In the genomic region with DNA sequence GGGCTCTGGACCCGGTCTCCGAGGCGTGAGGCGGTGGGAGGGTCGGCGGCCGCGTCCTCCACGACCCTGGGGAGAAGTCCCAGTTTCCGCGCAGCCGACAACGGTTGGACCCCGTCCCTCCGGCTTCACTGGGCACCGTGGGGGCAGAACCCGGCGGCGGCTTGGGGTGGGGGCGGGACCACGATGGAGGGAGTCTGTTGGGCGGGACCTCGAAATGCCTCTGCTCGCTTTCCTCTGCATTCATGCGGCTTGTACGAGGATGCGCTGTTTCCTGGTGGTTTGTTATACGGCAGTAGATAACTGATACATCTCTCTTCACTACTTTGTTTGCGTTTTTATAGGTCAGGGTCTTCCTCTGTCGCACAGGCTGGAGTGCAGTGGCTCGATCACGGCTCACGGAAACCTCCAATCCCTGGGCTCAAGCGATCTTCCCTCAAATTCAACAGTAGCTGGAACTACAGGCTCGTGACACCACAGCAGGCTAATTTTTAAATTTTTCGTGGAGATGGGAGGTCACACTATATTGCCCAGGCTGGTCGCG, we compare ENCODE assay signal across 8 cellular contexts.
A peak's percentile ranks its signal among the peaks of the same experiment; 100 is the strongest.
DNase-seq lines count a peak whose midpoint lies in the region; ATAC-seq and TF ChIP-seq lines count a peak whose summit lies in the region.

No MANE protein-coding gene starts in this region.

- in situ Hi-C loops in brain microvascular endothelial cell (cut with HindIII; ENCODE audit: low pct_ligation_motif_present, low sequenced_read_pairs) = no loop called here

- H3K4me3 ChIP-seq in brain microvascular endothelial cell (ENCODE audit: low read depth, low read length) = peak overlapping the region; percentile 75

- peaks cover 25% of the 10 kb centered on the region for H3K4me1 Mint-ChIP-seq in T-helper 2 cell treated with Interferon-gamma antibody and Interleukin-4, amounts not matched to agents 5 μg/mL and 100 μg/mL, for 36 hours (ENCODE audit: low read depth)

- peak overlapping the region; percentile 90 for H3K4me3 Mint-ChIP-seq in T-helper 2 cell treated with Interferon-gamma antibody and Interleukin-4, amounts not matched to agents 5 μg/mL and 100 μg/mL, for 36 hours

- peak overlapping the region; percentile 98 for H3K27ac Mint-ChIP-seq in T-helper 2 cell treated with Interferon-gamma antibody and Interleukin-4, amounts not matched to agents 5 μg/mL and 100 μg/mL, for 36 hours

- H3K27me3 ChIP-seq in brain microvascular endothelial cell (replicated peaks) = no peaks in the 10 kb centered on the region

- H3K27ac ChIP-seq in brain microvascular endothelial cell = peak overlapping the region; percentile 40

- TF ChIP-seq CTCF in brain microvascular endothelial cell (IDR thresholded peaks at IDR 0.05; ENCODE audit: low read depth, low read length, missing control alignments) = no peak

- H3K36me3 ChIP-seq in brain microvascular endothelial cell (replicated peaks) = no peaks in the 10 kb centered on the region

- H3K9me3 Mint-ChIP-seq in T-helper 2 cell treated with Interferon-gamma antibody and Interleukin-4, amounts not matched to agents 5 μg/mL and 100 μg/mL, for 36 hours = no peaks in the 10 kb centered on the region

- peaks cover 1% of the 10 kb centered on the region for H3K36me3 Mint-ChIP-seq in T-helper 2 cell treated with Interferon-gamma antibody and Interleukin-4, amounts not matched to agents 5 μg/mL and 100 μg/mL, for 36 hours (ENCODE audit: low read depth)

- DNase-seq in NCI-H446 (lab: John Stamatoyannopoulos, UW) (peak; percentile 50 to 59), NCI-H446 treated with DMSO at 0.1 percent for 48 hours (lab: John Stamatoyannopoulos, UW) (no peak), brain microvascular endothelial cell (peak; percentile 45), iris pigment epithelial cell (ENCODE audit: low read depth) (peak; percentile 58), NCI-H2171 treated with DMSO at 0.1 percent for 48 hours (lab: John Stamatoyannopoulos, UW) (no peak)
- DNase-seq in T-helper 2 cell treated with Interferon-gamma antibody and Interleukin-4, amounts not matched to agents 5 μg/mL and 100 μg/mL, for 36 hours (ENCODE audit: low spot score) = peak; percentile 46
- peak; percentile 34 to 49 (median 41) for DNase-seq in stimulated activated CD4-positive, alpha-beta T cell treated with anti-CD3 and anti-CD28 coated beads, Interleukin-12 subunit alpha, Interleukin-12 subunit beta, amount 100 ng/mL, for 48 hours (ENCODE audit: low read depth in 2 of 3, low spot score in 1 of 3)

- no peak for ATAC-seq in GM18519 (IDR thresholded peaks at IDR 0.05; ENCODE audit: low FRiP score, unreplicated experiment)

- no peaks in the 10 kb centered on the region for H3K27me3 Mint-ChIP-seq in T-helper 2 cell treated with Interferon-gamma antibody and Interleukin-4, amounts not matched to agents 5 μg/mL and 100 μg/mL, for 36 hours (ENCODE audit: low read depth)

Comparison
In these comparisons a context has a peak if more than half of its experiments do, and no peak if none do; other contexts are left out.
1. DNase-seq: peak in NCI-H446 (2 of 2), T-helper 2 cell treated with Interferon-gamma antibody and Interleukin-4, amounts not matched to agents 5 μg/mL and 100 μg/mL, for 36 hours (single experiment), brain microvascular endothelial cell (single experiment), iris pigment epithelial cell (single experiment) and stimulated activated CD4-positive, alpha-beta T cell treated with anti-CD3 and anti-CD28 coated beads, Interleukin-12 subunit alpha, Interleukin-12 subunit beta, amount 100 ng/mL, for 48 hours (3 of 3); none in NCI-H446 treated with DMSO at 0.1 percent for 48 hours (single experiment) and NCI-H2171 treated with DMSO at 0.1 percent for 48 hours (single experiment).